1 cellular context compared by ENCODE assay signal in genomic region chr4:104491396-104491821, GRCh38.
TF ChIP-seq lines count a peak whose summit lies in the region.

No MANE protein-coding gene starts in this region.

TF ChIP-seq in WTC11, 78 proteins besides CTCF, POLR2A, EP300 and RAD21 (continued from another document):
- no peak for TF ChIP-seq AR (CRISPR knock-in tag; IDR thresholded peaks at IDR 0.05)
- TF ChIP-seq GRHL2 (CRISPR knock-in tag; IDR thresholded peaks at IDR 0.05; ENCODE audit: insufficient replicate concordance, severe bottlenecking) = no peak
- TF ChIP-seq JUN (CRISPR knock-in tag; IDR thresholded peaks at IDR 0.05) = no peak
- TF ChIP-seq, protein P1, sequence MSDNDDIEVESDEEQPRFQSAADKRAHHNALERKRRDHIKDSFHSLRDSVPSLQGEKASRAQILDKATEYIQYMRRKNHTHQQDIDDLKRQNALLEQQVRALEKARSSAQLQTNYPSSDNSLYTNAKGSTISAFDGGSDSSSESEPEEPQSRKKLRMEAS (CRISPR knock-in tag; IDR thresholded peaks at IDR 0.05) = no peak
- TF ChIP-seq ZNF121 (CRISPR knock-in tag; IDR thresholded peaks at IDR 0.05) = no peak
- no peak for TF ChIP-seq ZNF263 (CRISPR knock-in tag; IDR thresholded peaks at IDR 0.05; ENCODE audit: low read depth)
- no peak for TF ChIP-seq ZNF512 (CRISPR knock-in tag; IDR thresholded peaks at IDR 0.05; ENCODE audit: borderline replicate concordance)
- no peak for TF ChIP-seq ZNF423 (CRISPR knock-in tag; IDR thresholded peaks at IDR 0.05)
TF ChIP-seq in WTC11: peak in this region for 0.
